ENCODE assay signal across 2 cellular contexts in the genomic region with DNA sequence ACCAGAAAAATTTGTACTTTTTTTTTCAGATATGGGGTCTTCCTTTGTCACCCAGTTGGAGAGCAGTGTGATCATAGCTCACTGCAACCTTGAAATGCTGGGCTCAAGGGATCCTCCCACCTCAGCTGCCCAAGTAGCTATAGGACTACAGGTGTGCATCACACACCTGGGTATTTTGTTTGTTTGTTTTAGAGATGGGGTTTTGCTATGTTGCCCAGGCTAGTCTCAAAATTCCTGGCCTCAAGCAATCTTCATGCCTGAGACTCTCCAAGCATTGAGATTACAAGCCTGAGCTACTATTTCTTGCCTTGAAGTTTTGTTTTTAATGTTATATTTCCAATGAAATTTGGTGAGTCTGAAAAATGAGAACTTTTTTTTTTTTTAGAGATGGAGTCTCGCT.
TF ChIP-seq lines count a peak whose summit lies in the region.

No MANE protein-coding gene starts in this region.

TF ChIP-seq in A549, 52 proteins besides CTCF, POLR2A, EP300 and RAD21 (continued from another document):
- TF ChIP-seq ZC3H11A (IDR thresholded peaks at IDR 0.05) = no peak
- TF ChIP-seq BHLHE40 (IDR thresholded peaks at IDR 0.05; ENCODE audit: low read depth, low read length) = no peak
- no peak for TF ChIP-seq TFCP2L1 (CRISPR knock-in tag; IDR thresholded peaks at IDR 0.05)
- TF ChIP-seq, protein P1, sequence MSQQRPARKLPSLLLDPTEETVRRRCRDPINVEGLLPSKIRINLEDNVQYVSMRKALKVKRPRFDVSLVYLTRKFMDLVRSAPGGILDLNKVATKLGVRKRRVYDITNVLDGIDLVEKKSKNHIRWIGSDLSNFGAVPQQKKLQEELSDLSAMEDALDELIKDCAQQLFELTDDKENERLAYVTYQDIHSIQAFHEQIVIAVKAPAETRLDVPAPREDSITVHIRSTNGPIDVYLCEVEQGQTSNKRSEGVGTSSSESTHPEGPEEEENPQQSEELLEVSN (IDR thresholded peaks at IDR 0.05; ENCODE audit: borderline replicate concordance, low read depth) = no peak

TF ChIP-seq in IMR-90, 13 proteins besides CTCF, POLR2A, EP300 and RAD21:
- no peak for TF ChIP-seq MXI1 (IDR thresholded peaks at IDR 0.05; ENCODE audit: borderline replicate concordance, low read depth, low read length)
- no peak for TF ChIP-seq CEBPB (IDR thresholded peaks at IDR 0.05; ENCODE audit: low read depth, low read length)
- no peak for TF ChIP-seq CHD1 (IDR thresholded peaks at IDR 0.05; ENCODE audit: low read depth, low read length)
- no peak for TF ChIP-seq RCOR1 (IDR thresholded peaks at IDR 0.05; ENCODE audit: insufficient replicate concordance, low read length)
- TF ChIP-seq RFX5 (IDR thresholded peaks at IDR 0.05; ENCODE audit: low read depth, low read length) = no peak
- TF ChIP-seq, protein P2, sequence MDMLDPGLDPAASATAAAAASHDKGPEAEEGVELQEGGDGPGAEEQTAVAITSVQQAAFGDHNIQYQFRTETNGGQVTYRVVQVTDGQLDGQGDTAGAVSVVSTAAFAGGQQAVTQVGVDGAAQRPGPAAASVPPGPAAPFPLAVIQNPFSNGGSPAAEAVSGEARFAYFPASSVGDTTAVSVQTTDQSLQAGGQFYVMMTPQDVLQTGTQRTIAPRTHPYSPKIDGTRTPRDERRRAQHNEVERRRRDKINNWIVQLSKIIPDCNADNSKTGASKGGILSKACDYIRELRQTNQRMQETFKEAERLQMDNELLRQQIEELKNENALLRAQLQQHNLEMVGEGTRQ (IDR thresholded peaks at IDR 0.05; ENCODE audit: low read depth, low read length) = no peak
- no peak for TF ChIP-seq MAZ (IDR thresholded peaks at IDR 0.05; ENCODE audit: borderline replicate concordance, low read depth, low read length)
- TF ChIP-seq BHLHE40 (IDR thresholded peaks at IDR 0.05; ENCODE audit: low read depth, low read length) = no peak
- TF ChIP-seq NFE2L2 (IDR thresholded peaks at IDR 0.05; ENCODE audit: low read depth, low read length) = no peak
- no peak for TF ChIP-seq MAFK (IDR thresholded peaks at IDR 0.05; ENCODE audit: low read depth, low read length)
